Comparison of ENCODE assay signal across 1 cellular context in genomic region chr2:46747297-46747818, GRCh38.
TF ChIP-seq lines count a peak whose summit lies in the region.

No MANE protein-coding gene starts in this region.

TF ChIP-seq in HepG2, 621 proteins besides CTCF, POLR2A, EP300 and RAD21 (continued from another document and continues in another):
- peak; percentile 39; the same call in 1 of the 2 replicates for TF ChIP-seq ELF1 (CRISPR knock-in tag; IDR thresholded peaks at IDR 0.05)
- TF ChIP-seq NFKBIZ (CRISPR knock-in tag; IDR thresholded peaks at IDR 0.05) = peak; percentile 54; the same call in 1 of the 2 replicates
- no peak for TF ChIP-seq ZNF7 (CRISPR knock-in tag; IDR thresholded peaks at IDR 0.05)
- TF ChIP-seq KDM2A (CRISPR knock-in tag; IDR thresholded peaks at IDR 0.05; ENCODE audit: borderline replicate concordance, low read depth) = no peak
- no peak for TF ChIP-seq SP140L (CRISPR knock-in tag; IDR thresholded peaks at IDR 0.05; ENCODE audit: borderline replicate concordance)
- TF ChIP-seq ELF3 (CRISPR knock-in tag; IDR thresholded peaks at IDR 0.05) = peak; percentile 62; the same call in 1 of the 2 replicates
- TF ChIP-seq JARID2 (CRISPR knock-in tag; IDR thresholded peaks at IDR 0.05; ENCODE audit: insufficient replicate concordance) = no peak
- 0 out of 2 replicates have a peak, but pooled peaks have one; percentile 34 for TF ChIP-seq BRCA1 (CRISPR knock-in tag; IDR thresholded peaks at IDR 0.05)
- no peak for TF ChIP-seq CREB1 (IDR thresholded peaks at IDR 0.05)
- TF ChIP-seq CREB1 (CRISPR knock-in tag; IDR thresholded peaks at IDR 0.05) = peak; percentile 84
- TF ChIP-seq SALL1 (CRISPR knock-in tag; IDR thresholded peaks at IDR 0.05) = peak; percentile 79
- TF ChIP-seq HNF1A (IDR thresholded peaks at IDR 0.05; ENCODE audit: low read depth) = peak; percentile 37; the same call in 1 of the 2 replicates
- peak; percentile 39; the same call in 1 of the 2 replicates for TF ChIP-seq HNF1A (CRISPR knock-in tag; IDR thresholded peaks at IDR 0.05; ENCODE audit: borderline replicate concordance)
- peak; percentile 82 for TF ChIP-seq NR2F6 (IDR thresholded peaks at IDR 0.05)
- peak; percentile 64 for TF ChIP-seq NR2F6 (CRISPR knock-in tag; IDR thresholded peaks at IDR 0.05)
- TF ChIP-seq MAZ (IDR thresholded peaks at IDR 0.05; ENCODE audit: borderline replicate concordance, low read depth, low read length) = no peak
- no peak for TF ChIP-seq MAZ (CRISPR knock-in tag; IDR thresholded peaks at IDR 0.05; ENCODE audit: low read depth)
- no peak for TF ChIP-seq ARID2 (CRISPR knock-in tag; IDR thresholded peaks at IDR 0.05; ENCODE audit: borderline replicate concordance)
- TF ChIP-seq RAD51 (IDR thresholded peaks at IDR 0.05; ENCODE audit: borderline replicate concordance) = no peak
- TF ChIP-seq SUZ12 (IDR thresholded peaks at IDR 0.05; ENCODE audit: low read depth, low read length) = no peak
- no peak for TF ChIP-seq SMARCC2 (IDR thresholded peaks at IDR 0.05)
- TF ChIP-seq ZMAT5 (CRISPR knock-in tag; IDR thresholded peaks at IDR 0.05; ENCODE audit: borderline replicate concordance, low read depth) = no peak
- no peak for TF ChIP-seq EED (CRISPR knock-in tag; IDR thresholded peaks at IDR 0.05)
- TF ChIP-seq STAT6 (CRISPR knock-in tag; IDR thresholded peaks at IDR 0.05; ENCODE audit: borderline replicate concordance) = no peak
- no peak for TF ChIP-seq ZNF543 (CRISPR knock-in tag; IDR thresholded peaks at IDR 0.05)
- TF ChIP-seq MTERF4 (CRISPR knock-in tag; IDR thresholded peaks at IDR 0.05) = no peak
- no peak for TF ChIP-seq USF2 (IDR thresholded peaks at IDR 0.05; ENCODE audit: low read depth, low read length)
- no peak for TF ChIP-seq USF2 (CRISPR knock-in tag; IDR thresholded peaks at IDR 0.05; ENCODE audit: borderline replicate concordance)
- no peak for TF ChIP-seq CBX1 (IDR thresholded peaks at IDR 0.05; ENCODE audit: low read depth)
- no peak for TF ChIP-seq FUBP1 (CRISPR knock-in tag; IDR thresholded peaks at IDR 0.05; ENCODE audit: borderline replicate concordance)
- no peak for TF ChIP-seq ZNF879 (CRISPR knock-in tag; IDR thresholded peaks at IDR 0.05)
- TF ChIP-seq HINFP (CRISPR knock-in tag; IDR thresholded peaks at IDR 0.05; ENCODE audit: low read depth) = 0 out of 2 replicates have a peak, but pooled peaks have one; percentile 24
- TF ChIP-seq SKIL (CRISPR knock-in tag; IDR thresholded peaks at IDR 0.05; ENCODE audit: borderline replicate concordance) = peak; percentile 67; the same call in 1 of the 2 replicates
- TF ChIP-seq ZNF713 (CRISPR knock-in tag; IDR thresholded peaks at IDR 0.05) = no peak
- TF ChIP-seq ZC3H4 (CRISPR knock-in tag; IDR thresholded peaks at IDR 0.05; ENCODE audit: borderline replicate concordance) = no peak
- TF ChIP-seq DPF2 (CRISPR knock-in tag; IDR thresholded peaks at IDR 0.05; ENCODE audit: borderline replicate concordance, low read depth) = peak; percentile 85
- TF ChIP-seq HNRNPUL1 (IDR thresholded peaks at IDR 0.05; ENCODE audit: low read depth, low read length) = no peak
- TF ChIP-seq ZNF639 (CRISPR knock-in tag; conservative IDR thresholded peaks at IDR 0.05) = no peak
- TF ChIP-seq TCF12 (IDR thresholded peaks at IDR 0.05) = no peak
- TF ChIP-seq TCF12 (CRISPR knock-in tag; IDR thresholded peaks at IDR 0.05) = no peak; the same call in 1 of the 2 replicates
- TF ChIP-seq ATF4 (CRISPR knock-in tag; IDR thresholded peaks at IDR 0.05) = peak in 1 of 2 experiments; percentile 66; a peak in 1 of 4 replicates
